7 cellular contexts compared by ENCODE assay signal in genomic region chr4:25233737-25234389, GRCh38. TPM values are rescaled to one million over a fixed set of nuclear protein-coding genes. Genes with fewer than 3 reads are reported as not detected.
DNase-seq lines count a peak whose midpoint lies in the region; ATAC-seq, FAIRE-seq and TF ChIP-seq lines count a peak whose summit lies in the region.

Gene PI4K2B, plus strand, starts transcription at chr4:25234033. Its CDS starts 131 bp downstream, at chr4:25234164.

- peak within 1 kb of the TSS; percentile 98 for H2AFZ ChIP-seq in astrocyte (ENCODE audit: low read depth, low read length)

- peak; percentile 61 for ATAC-seq in HG02973 (IDR thresholded peaks at IDR 0.05; ENCODE audit: unreplicated experiment)

- no peaks in the 10 kb centered on the region for H3K27me3 Mint-ChIP-seq in astrocyte (ENCODE audit: low read depth, unreplicated experiment)

- peaks cover 11% of the 10 kb centered on the region for H4K20me1 ChIP-seq in astrocyte (ENCODE audit: insufficient read depth, low read length)

- peaks cover 4% of the 10 kb centered on the region for H3K4me1 Mint-ChIP-seq in astrocyte (ENCODE audit: low read depth, unreplicated experiment)

- no peaks in the 10 kb centered on the region for H3K27me3 ChIP-seq in astrocyte (ENCODE audit: insufficient read depth, low read length)

- H3K27ac Mint-ChIP-seq in astrocyte (ENCODE audit: unreplicated experiment), result peak within 1 kb of the TSS; percentile 55

- peak within 1 kb of the TSS; percentile 91 for H3K4me3 Mint-ChIP-seq in astrocyte (ENCODE audit: unreplicated experiment)

- H3K4me1 ChIP-seq in astrocyte (ENCODE audit: insufficient read depth, low read length), result peaks cover 2% of the 10 kb centered on the region

- H3K36me3 ChIP-seq in astrocyte (ENCODE audit: insufficient read depth, low read length), result no peaks in the 10 kb centered on the region

- H3K9ac ChIP-seq in astrocyte (ENCODE audit: low read length), result peak within 1 kb of the TSS; percentile 93

- peaks cover 3% of the 10 kb centered on the region for H3K9me3 ChIP-seq in astrocyte (ENCODE audit: insufficient read depth, low read depth, low read length)

- H3K27ac ChIP-seq in astrocyte (ENCODE audit: low read depth, low read length), result peak within 1 kb of the TSS; percentile 84

- H3K4me2 ChIP-seq in astrocyte (ENCODE audit: low read length), result peak within 1 kb of the TSS; percentile 91

- H3K4me3 ChIP-seq in astrocyte (ENCODE audit: insufficient read depth, low read depth, low read length) (peak within 1 kb of the TSS; percentile 89), retinal pigment epithelial cell (ENCODE audit: low read length) (peak within 1 kb of the TSS; percentile 52)

- DNase-seq in GM18507 (ENCODE audit: extremely low spot score, insufficient read length, low read depth) (peak; percentile 84), NCI-H2029 (lab: John Stamatoyannopoulos, UW) (peak; percentile 91), T-helper 22 cell (ENCODE audit: low read depth) (peak; percentile 90), astrocyte (ENCODE audit: low read depth) (peak; percentile 42), hepatic stellate cell (ENCODE audit: low spot score) (peak; percentile 86), retinal pigment epithelial cell (ENCODE audit: low read depth) (peak; percentile 24)

- peaks cover 40% of the 10 kb centered on the region for H3K79me2 ChIP-seq in astrocyte (ENCODE audit: insufficient read depth, low read length)

- FAIRE-seq in GM18507 (lab: Jason Lieb, UNC) (peak; percentile 89), astrocyte (lab: Jason Lieb, UNC) (no peak)

- H3K9me3 Mint-ChIP-seq in astrocyte (ENCODE audit: unreplicated experiment), result peaks cover 26% of the 10 kb centered on the region

- H3K36me3 Mint-ChIP-seq in astrocyte (ENCODE audit: low read depth, unreplicated experiment), result peaks cover 5% of the 10 kb centered on the region

- TF ChIP-seq CTCF in astrocyte (IDR thresholded peaks at IDR 0.05; ENCODE audit: insufficient read depth, low read depth, low read length) (no peak), retinal pigment epithelial cell (conservative IDR thresholded peaks at IDR 0.05; ENCODE audit: low read depth, low read length) (no peak)

RNA-seq across cellular contexts. Expression of gene PI4K2B, which starts in this region (rescaled TPM):
- total RNA-seq in astrocyte, result 15.4 and 15.7 TPM in 2 replicates

Comparison
In these comparisons a context has a peak if more than half of its experiments do, and no peak if none do; other contexts are left out.
1. Peak in every context shown above with its lines: DNase-seq, ATAC-seq, H3K4me3 ChIP-seq and H3K27ac ChIP-seq.
2. DNase-seq: peak in every context shown above with its lines; median percentile 91 in NCI-H2029; 90 in T-helper 22 cell; 86 in hepatic stellate cell; 84 in GM18507; 42 in astrocyte; 24 in retinal pigment epithelial cell.